ENCODE assay signal across 11 cellular contexts in the genomic region with DNA sequence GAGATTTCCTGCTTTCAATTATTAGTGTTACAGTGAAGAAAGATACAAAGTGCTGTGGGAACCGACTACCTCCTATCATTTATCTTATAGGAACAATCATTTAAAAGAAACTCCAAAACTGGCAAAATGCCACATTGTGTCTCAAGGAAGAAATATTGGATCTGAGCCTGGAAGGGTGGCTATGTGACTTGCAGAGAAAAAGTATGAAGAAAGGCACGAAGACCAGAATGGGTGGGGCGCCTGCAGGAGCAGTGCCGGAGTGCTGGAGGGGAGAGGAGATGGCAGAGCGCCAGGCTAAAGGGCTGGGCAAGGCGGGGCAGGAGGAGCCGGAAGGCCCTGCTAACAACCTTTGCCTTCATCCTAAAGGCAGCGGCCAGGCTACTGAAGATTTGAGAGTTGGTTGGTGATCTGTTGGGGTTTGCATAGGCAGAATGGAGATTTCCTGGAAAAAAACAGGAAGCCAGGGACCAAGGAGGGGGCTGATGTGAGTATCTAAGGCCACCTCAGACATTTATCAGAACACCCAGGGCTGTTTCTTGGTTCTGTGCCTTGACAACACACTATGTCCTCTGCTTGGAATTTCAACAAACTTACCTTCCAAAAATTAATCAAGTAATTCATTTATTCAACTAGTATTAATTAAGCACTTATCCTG.
DNase-seq lines count a peak whose midpoint lies in the region; ATAC-seq, FAIRE-seq and TF ChIP-seq lines count a peak whose summit lies in the region.
"Had no signal": no experiment of that assay in that cellular context is flagged by ENCODE, and none has a peak within 500 bp of the region (broad histone marks: within the 10 kb centered on the region; RNA-seq: fewer than 3 reads in every experiment).

No MANE protein-coding gene starts in this region.

- H3K27ac ChIP-seq in A549 (peak overlapping the region; percentile 52 to 63; a peak in 5 of 6 replicates), WERI-Rb-1 (no peak overlapping the region)

- peak; percentile 49 to 65; a peak in 3 of 6 replicates for ATAC-seq in A549
- ATAC-seq in left colon = peak; percentile 97
- no peak for ATAC-seq in HG02571 (IDR thresholded peaks at IDR 0.05; ENCODE audit: unreplicated experiment)
- ATAC-seq: activated naive CD4-positive, alpha-beta T cell treated with anti-CD3 and anti-CD28 coated beads, Interleukin-2, amount 50 U/mL, for 72 hours had no signal

- no peaks in the 10 kb centered on the region for H3K4me1 Mint-ChIP-seq in activated T-helper 2 cell treated with anti-CD3 and anti-CD28 coated beads, Interferon-gamma antibody, Interleukin-2, Interleukin-4, amounts not matched to agents 10 μg/mL and 5 μg/mL and 100 μg/mL, durations not matched to agents 14 hours and 24 hours and 36 hours (ENCODE audit: low read depth)

- no peaks in the 10 kb centered on the region for H3K9me3 Mint-ChIP-seq in activated T-helper 2 cell treated with anti-CD3 and anti-CD28 coated beads, Interferon-gamma antibody, Interleukin-2, Interleukin-4, amounts not matched to agents 10 μg/mL and 5 μg/mL and 100 μg/mL, durations not matched to agents 14 hours and 24 hours and 36 hours
- H3K9me3 Mint-ChIP-seq: activated naive CD4-positive, alpha-beta T cell treated with anti-CD3 and anti-CD28 coated beads, Interleukin-2, amount 50 U/mL, for 72 hours had no signal

- H3K27me3 Mint-ChIP-seq in activated T-helper 2 cell treated with anti-CD3 and anti-CD28 coated beads, Interferon-gamma antibody, Interleukin-2, Interleukin-4, amounts not matched to agents 10 μg/mL and 5 μg/mL and 100 μg/mL, durations not matched to agents 14 hours and 24 hours and 36 hours (ENCODE audit: low read depth) = no peaks in the 10 kb centered on the region

- H3K4me1 ChIP-seq in A549 = peaks cover 38% of the 10 kb centered on the region

- H3K4me3 ChIP-seq in A549 = no peak overlapping the region
- no peak overlapping the region for H3K4me3 ChIP-seq in astrocyte of the spinal cord (ENCODE audit: low read depth, low read length)
- no peak overlapping the region for H3K4me3 ChIP-seq in WERI-Rb-1 (ENCODE audit: low read depth, low read length)

- POLR2A ChIA-PET in A549 (lab: Yijun Ruan, JAX) = no interaction called here

- TF ChIP-seq CTCF in A549 (IDR thresholded peaks at IDR 0.05) (no peak), astrocyte of the spinal cord (IDR thresholded peaks at IDR 0.05; ENCODE audit: low read depth, low read length) (no peak), GM13976 (IDR thresholded peaks at IDR 0.05; ENCODE audit: borderline replicate concordance, control extremely low read depth, extremely low read depth, insufficient read depth, missing control alignments) (no peak), WERI-Rb-1 (IDR thresholded peaks at IDR 0.05; ENCODE audit: low read depth, low read length) (no peak)

- TF ChIP-seq RAD21 in A549 (conservative IDR thresholded peaks at IDR 0.05 in 1 of 2, IDR thresholded peaks at IDR 0.05 in 1 of 2) = no peak

- intact Hi-C loops in left colon (cut with DNase I, micrococcal nuclease) = no loop called here
- intact Hi-C loops in activated T-helper 2 cell treated with anti-CD3 and anti-CD28 coated beads, Interferon-gamma antibody, Interleukin-2, Interleukin-4, amounts not matched to agents 10 μg/mL and 5 μg/mL and 100 μg/mL, durations not matched to agents 14 hours and 24 hours and 36 hours (cut with micrococcal nuclease) = no loop called here

- H3K27me3 ChIP-seq in WERI-Rb-1 (ENCODE audit: insufficient read depth, low read depth, severe bottlenecking) = peaks cover 53% of the 10 kb centered on the region

- no peaks in the 10 kb centered on the region for H3K9me3 ChIP-seq in A549
- no peaks in the 10 kb centered on the region for H3K9me3 ChIP-seq in WERI-Rb-1 (ENCODE audit: severe bottlenecking)

- DNase-seq in A549 (ENCODE audit: low read depth in 1 of 2, low spot score in 1 of 2) (peak; percentile 19 to 64), LoVo (ENCODE audit: low spot score) (peak; percentile 94), astrocyte of the spinal cord (ENCODE audit: low read depth, low spot score) (peak; percentile 48), left colon (peak; percentile 94 to 95), GM13976 (ENCODE audit: low spot score) (no peak), WERI-Rb-1 (no peak)
- no peak for DNase-seq in activated T-helper 2 cell treated with anti-CD3 and anti-CD28 coated beads, Interferon-gamma antibody, Interleukin-2, Interleukin-4, amounts not matched to agents 10 μg/mL and 5 μg/mL and 100 μg/mL, durations not matched to agents 14 hours and 24 hours and 36 hours (ENCODE audit: low spot score)
- DNase-seq: KG1, trophoblast cell had no signal

- H3K27ac Mint-ChIP-seq in activated T-helper 2 cell treated with anti-CD3 and anti-CD28 coated beads, Interferon-gamma antibody, Interleukin-2, Interleukin-4, amounts not matched to agents 10 μg/mL and 5 μg/mL and 100 μg/mL, durations not matched to agents 14 hours and 24 hours and 36 hours = no peak overlapping the region
- H3K27ac Mint-ChIP-seq: activated naive CD4-positive, alpha-beta T cell treated with anti-CD3 and anti-CD28 coated beads, Interleukin-2, amount 50 U/mL, for 72 hours had no signal

- WGBS in A549 (ENCODE audit: missing lambda C conversion rate) = 14% methylated on average over 8 of the region's 8 CpGs

- no peak for TF ChIP-seq EP300 in A549 (IDR thresholded peaks at IDR 0.05)

- FAIRE-seq in A549 (lab: Jason Lieb, UNC) = no peak

- CTCF ChIA-PET in A549 (lab: Yijun Ruan, JAX) = no interaction called here

- H3K36me3 Mint-ChIP-seq in activated T-helper 2 cell treated with anti-CD3 and anti-CD28 coated beads, Interferon-gamma antibody, Interleukin-2, Interleukin-4, amounts not matched to agents 10 μg/mL and 5 μg/mL and 100 μg/mL, durations not matched to agents 14 hours and 24 hours and 36 hours (ENCODE audit: low read depth) = no peaks in the 10 kb centered on the region
- H3K36me3 Mint-ChIP-seq: activated naive CD4-positive, alpha-beta T cell treated with anti-CD3 and anti-CD28 coated beads, Interleukin-2, amount 50 U/mL, for 72 hours had no signal

- peak overlapping the region; percentile 41 for H3K4me2 ChIP-seq in A549

- no peak for TF ChIP-seq POLR2A in A549 (IDR thresholded peaks at IDR 0.05; ENCODE audit: low read length)

- no peak overlapping the region for H3K4me3 Mint-ChIP-seq in activated T-helper 2 cell treated with anti-CD3 and anti-CD28 coated beads, Interferon-gamma antibody, Interleukin-2, Interleukin-4, amounts not matched to agents 10 μg/mL and 5 μg/mL and 100 μg/mL, durations not matched to agents 14 hours and 24 hours and 36 hours (ENCODE audit: low read depth)

- in situ Hi-C loops in astrocyte of the spinal cord (cut with HindIII; ENCODE audit: low sequenced_read_pairs) = no loop called here
- in situ Hi-C loops in GM13976 (cut with MboI; ENCODE audit: low sequenced_read_pairs, unreplicated experiment) = no loop called here

- H3K36me3 ChIP-seq in WERI-Rb-1 = no peaks in the 10 kb centered on the region

TF ChIP-seq in A549, 52 proteins besides CTCF, POLR2A, EP300 and RAD21:
- TF ChIP-seq, protein P1, sequence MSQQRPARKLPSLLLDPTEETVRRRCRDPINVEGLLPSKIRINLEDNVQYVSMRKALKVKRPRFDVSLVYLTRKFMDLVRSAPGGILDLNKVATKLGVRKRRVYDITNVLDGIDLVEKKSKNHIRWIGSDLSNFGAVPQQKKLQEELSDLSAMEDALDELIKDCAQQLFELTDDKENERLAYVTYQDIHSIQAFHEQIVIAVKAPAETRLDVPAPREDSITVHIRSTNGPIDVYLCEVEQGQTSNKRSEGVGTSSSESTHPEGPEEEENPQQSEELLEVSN (IDR thresholded peaks at IDR 0.05; ENCODE audit: borderline replicate concordance, low read depth) = no peak
- TF ChIP-seq TP53 (CRISPR knock-in tag; IDR thresholded peaks at IDR 0.05) (no peak), MYC (IDR thresholded peaks at IDR 0.05; ENCODE audit: borderline replicate concordance, low read length) (no peak), KDM5A (IDR thresholded peaks at IDR 0.05) (no peak), POLR2AphosphoS2 (conservative IDR thresholded peaks at IDR 0.05; ENCODE audit: low read length) (no peak), FOXS1 (CRISPR knock-in tag; IDR thresholded peaks at IDR 0.05) (no peak), NFE2L2 (conservative IDR thresholded peaks at IDR 0.05; ENCODE audit: low read length) (no peak), MAFK (IDR thresholded peaks at IDR 0.05; ENCODE audit: partially characterized antibody) (no peak), EHF (CRISPR knock-in tag; IDR thresholded peaks at IDR 0.05) (no peak)

Comparison
In these comparisons a context has a peak if more than half of its experiments do, and no peak if none do; other contexts are left out.
1. DNase-seq: peak in A549 (2 of 2), LoVo (single experiment), astrocyte of the spinal cord (single experiment) and left colon (2 of 2); none in GM13976 (single experiment), WERI-Rb-1 (single experiment) and activated T-helper 2 cell treated with anti-CD3 and anti-CD28 coated beads, Interferon-gamma antibody, Interleukin-2, Interleukin-4, amounts not matched to agents 10 μg/mL and 5 μg/mL and 100 μg/mL, durations not matched to agents 14 hours and 24 hours and 36 hours (single experiment).